In the genomic region with DNA sequence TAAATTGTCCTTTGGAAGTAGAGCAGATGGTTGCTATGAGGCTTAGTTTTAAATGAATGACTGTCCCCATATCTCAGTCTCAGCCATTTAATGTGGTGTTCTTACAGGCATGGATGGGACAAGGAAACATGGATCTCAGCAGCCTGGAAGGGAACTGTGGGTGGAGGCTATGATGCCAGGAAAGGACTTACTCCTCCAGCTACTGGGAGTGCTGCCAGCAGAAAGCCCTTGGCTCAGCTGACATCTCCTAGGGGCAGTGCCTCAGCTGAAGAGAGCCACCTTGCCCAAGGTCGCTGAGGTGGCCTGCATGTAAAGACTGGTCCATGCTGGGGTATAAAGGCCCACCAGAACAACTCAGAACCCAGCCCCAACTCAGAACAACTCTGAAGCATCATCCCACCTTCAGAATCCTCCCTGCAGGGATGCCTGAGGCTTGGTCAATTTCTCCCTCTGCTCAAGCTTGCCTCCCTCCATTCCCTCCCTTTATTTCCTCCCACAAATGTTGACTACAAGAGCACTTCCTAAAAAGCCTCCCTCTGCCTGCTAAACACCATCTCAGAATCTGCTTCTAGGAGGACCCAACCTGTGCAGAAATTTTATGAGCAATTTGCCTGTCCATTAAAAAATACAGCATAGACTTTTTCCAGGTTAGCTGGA, we compare ENCODE assay signal across 18 cellular contexts. TPM values are rescaled to one million over a fixed set of nuclear protein-coding genes. Genes with fewer than 3 reads are reported as not detected.
DNase-seq lines count a peak whose midpoint lies in the region; ATAC-seq and TF ChIP-seq lines count a peak whose summit lies in the region.
"Had no signal": no experiment of that assay in that cellular context is flagged by ENCODE, and none has a peak within 500 bp of the region (broad histone marks: within the 10 kb centered on the region; RNA-seq: fewer than 3 reads in every experiment).

No MANE protein-coding gene starts in this region.

- no peaks in the 10 kb centered on the region for H3F3A ChIP-seq in PC-3 (ENCODE audit: low read length, unreplicated experiment)

- peaks cover 4% of the 10 kb centered on the region; the same call in 1 of the 2 replicates for H3K4me1 ChIP-seq in PC-3 (ENCODE audit: insufficient read depth, low read length)

- no peaks in the 10 kb centered on the region for H3K9me2 ChIP-seq in PC-3 (replicated peaks; ENCODE audit: low read length)

- no peak overlapping the region for H3K9ac ChIP-seq in PC-3 (ENCODE audit: low read length)
- H3K9ac ChIP-seq: BLaER1 had no signal

- DNase-seq in NCI-H345 (lab: John Stamatoyannopoulos, UW) (peak; percentile 1), NCI-H345 treated with DMSO at 0.1 percent for 48 hours (lab: John Stamatoyannopoulos, UW; ENCODE audit: unreplicated experiment) (no peak), Kasumi-1 (lab: John Stamatoyannopoulos, UW) (peak; percentile 6 to 23), chondrocyte (ENCODE audit: low spot score) (no peak), occipital lobe (lab: John Stamatoyannopoulos, UW) (peak; percentile 30), NCI-H2171 (lab: John Stamatoyannopoulos, UW) (no peak), globus pallidus (ENCODE audit: low spot score) (no peak), PC-3 (no peak)
- DNase-seq: 8988T; activated CD4-positive, alpha-beta memory T cell treated with anti-CD3 and anti-CD28 coated beads for 36 hours; DMS153; NCI-H1436 treated with DMSO at 0.1 percent for 48 hours; NCI-H2227 treated with DMSO at 0.1 percent for 48 hours; stimulated activated CD4-positive, alpha-beta T cell treated with anti-CD3 and anti-CD28 coated beads, Interleukin-4, amount 100 ng/mL, for 24 hours had no signal

- H3K27me3 ChIP-seq in PC-3 (ENCODE audit: low read length): peaks cover 22% of the 10 kb centered on the region

- POLR2A ChIA-PET in PC-3 (lab: Charles Lee; ENCODE audit: unreplicated experiment): no interaction called here

- H3K4me2 ChIP-seq in PC-3 (ENCODE audit: low read length): no peak overlapping the region
- H3K4me2 ChIP-seq: BLaER1 had no signal

- peaks cover 26% of the 10 kb centered on the region for H3K27me3 Mint-ChIP-seq in chondrocyte (ENCODE audit: low read depth)

- peaks cover 21% of the 10 kb centered on the region for H3K4me1 Mint-ChIP-seq in chondrocyte (ENCODE audit: low read depth)

- H3K4me3 Mint-ChIP-seq in chondrocyte (ENCODE audit: unreplicated experiment): peak overlapping the region; percentile 14

- H3K36me3 ChIP-seq in PC-3 (ENCODE audit: low read depth, low read length): no peaks in the 10 kb centered on the region
- H3K36me3 ChIP-seq: BLaER1 had no signal

- BruUV-seq in PC-3 (replicated peaks; lab: Mats Ljungman, UMichigan): no TSS peak

- no peak overlapping the region for H3K27ac ChIP-seq in PC-3 (ENCODE audit: low read length)
- H3K27ac ChIP-seq: BLaER1, RWPE1, VCaP had no signal

- no peak overlapping the region for H3K4me3 ChIP-seq in PC-3 (ENCODE audit: low read length)
- H3K4me3 ChIP-seq: BLaER1 had no signal

- peaks cover 2% of the 10 kb centered on the region for H3K36me3 Mint-ChIP-seq in chondrocyte (ENCODE audit: low read depth)
- H3K36me3 Mint-ChIP-seq: activated CD4-positive, alpha-beta memory T cell treated with anti-CD3 and anti-CD28 coated beads for 36 hours had no signal

- H3K9me3 Mint-ChIP-seq in chondrocyte (ENCODE audit: low read depth): no peaks in the 10 kb centered on the region
- H3K9me3 Mint-ChIP-seq: activated CD4-positive, alpha-beta memory T cell treated with anti-CD3 and anti-CD28 coated beads for 36 hours had no signal

- H3K27ac Mint-ChIP-seq in chondrocyte (ENCODE audit: unreplicated experiment): no peak overlapping the region
- H3K27ac Mint-ChIP-seq: activated CD4-positive, alpha-beta memory T cell treated with anti-CD3 and anti-CD28 coated beads for 36 hours had no signal

- no peak for ATAC-seq in PC-3
- ATAC-seq: esophagus mucosa had no signal

- H4K20me1 ChIP-seq in PC-3 (ENCODE audit: low read length): no peaks in the 10 kb centered on the region

- no peak overlapping the region for H2AFZ ChIP-seq in PC-3 (ENCODE audit: low read length)

- no peaks in the 10 kb centered on the region for H3K79me2 ChIP-seq in PC-3 (ENCODE audit: low read length)

- intact Hi-C loops in PC-3 (cut with micrococcal nuclease): no loop called here

- H3K9me3 ChIP-seq in PC-3 (ENCODE audit: low read length): no peaks in the 10 kb centered on the region
- H3K9me3 ChIP-seq: BLaER1 had no signal

- CTCF ChIA-PET in PC-3 (lab: Charles Lee): no interaction called here

- TF ChIP-seq CTCF in chondrocyte (IDR thresholded peaks at IDR 0.05) (no peak), PC-3 (conservative IDR thresholded peaks at IDR 0.05; ENCODE audit: low read depth, low read length) (no peak)

RNA-seq across cellular contexts. Expression of a gene that starts 1.8 kb away (rescaled TPM):
- total RNA-seq in chondrocyte (1.1 to 2.2 TPM (median 1.8 TPM) in 3 replicates), occipital lobe (5.3 TPM), PC-3 (2014; rRNA removed) (0.12 TPM in 1 of 2 replicates, not detected in the other)
- total RNA-seq: activated CD4-positive, alpha-beta memory T cell treated with anti-CD3 and anti-CD28 coated beads for 36 hours had no signal

Comparison
In these comparisons a context has a peak if more than half of its experiments do, and no peak if none do; other contexts are left out.
1. DNase-seq: peak in NCI-H345 (single experiment), Kasumi-1 (2 of 2) and occipital lobe (single experiment); none in NCI-H345 treated with DMSO at 0.1 percent for 48 hours (single experiment), chondrocyte (single experiment), NCI-H2171 (single experiment), globus pallidus (single experiment) and PC-3 (single experiment).